In genomic region chr20:6501061-6501460, GRCh38 we compare ENCODE assay signal across 16 cellular contexts.
A peak's percentile ranks its signal among the peaks of the same experiment; 100 is the strongest.
DNase-seq lines count a peak whose midpoint lies in the region; ATAC-seq and TF ChIP-seq lines count a peak whose summit lies in the region.
"Had no signal": no experiment of that assay in that cellular context is flagged by ENCODE, and none has a peak within 500 bp of the region (broad histone marks: within the 10 kb centered on the region; RNA-seq: fewer than 3 reads in every experiment).

No MANE protein-coding gene starts in this region.

- ATAC-seq in IMR-90 (ENCODE audit: low read depth): peak; percentile 75
- ATAC-seq: HCT116, SK-N-SH treated with all-trans-retinoic acid at 6 μM for 48 hours had no signal

- no peak overlapping the region for H2AFZ ChIP-seq in IMR-90 (replicated peaks; ENCODE audit: low read length, poor library complexity)

- H3K36me3 ChIP-seq in IMR-90 (ENCODE audit: control insufficient read depth, insufficient read depth, low read length) (no peaks in the 10 kb centered on the region), brain microvascular endothelial cell (replicated peaks) (no peaks in the 10 kb centered on the region)
- H3K36me3 ChIP-seq: vagina had no signal

- H3K4me2 ChIP-seq in IMR-90 (ENCODE audit: low read depth, low read length): no peak overlapping the region

- H4K91ac ChIP-seq in IMR-90 (ENCODE audit: insufficient read depth, low read depth, low read length): no peak overlapping the region

- H3K18ac ChIP-seq in IMR-90 (ENCODE audit: low read depth, low read length): no peak overlapping the region

- dilution Hi-C loops in IMR-90 (cut with HindIII; ENCODE audit: low sequenced_read_pairs, unreplicated experiment): no loop called here

- CTCF ChIA-PET in AG04450 (lab: Charles Lee) (interaction anchor here (0.6 kb wide), 1 partner anchor 233 kb away, joined by 3 read pairs; no protein-coding TSS in a partner anchor), IMR-90 (lab: Yijun Ruan, JAX) (interaction anchor here (1.7 kb wide), 1 partner anchor 21 kb away, joined by 3 read pairs; no protein-coding TSS in a partner anchor)

- no peak overlapping the region for H2BK5ac ChIP-seq in IMR-90 (ENCODE audit: low read depth, low read length, poor library complexity, severe bottlenecking)

- in situ Hi-C loops in IMR-90 (cut with MboI; ENCODE audit: low sequenced_read_pairs): no loop called here
- in situ Hi-C loops in brain microvascular endothelial cell (cut with HindIII; ENCODE audit: low pct_ligation_motif_present, low sequenced_read_pairs): no loop called here

- H3K27ac Mint-ChIP-seq in HFFc6 (no peak overlapping the region), type B pancreatic cell (no peak overlapping the region)
- H3K27ac Mint-ChIP-seq: activated B cell treated with CpG ODN at 0.5 μM for 24 hours; activated naive CD8-positive, alpha-beta T cell treated with anti-CD3 and anti-CD28 coated beads, Interleukin-2, amount 10 ng/mL, durations not matched to agents 7 days and 5 days; B cell had no signal

- H3K4ac ChIP-seq in IMR-90 (ENCODE audit: low read depth, low read length): no peak overlapping the region

- H2AK9ac ChIP-seq in IMR-90 (replicated peaks; ENCODE audit: low read depth, low read length, poor library complexity): no peak overlapping the region

- H3K4me3 ChIP-seq in AG04450 (ENCODE audit: low read depth, low read length) (no peak overlapping the region), IMR-90 (ENCODE audit: insufficient read depth, low read depth, low read length) (no peak overlapping the region), brain microvascular endothelial cell (ENCODE audit: low read depth, low read length) (no peak overlapping the region)
- H3K4me3 ChIP-seq: vagina had no signal

- no peak for TF ChIP-seq RAD21 in IMR-90 (IDR thresholded peaks at IDR 0.05; ENCODE audit: low read length)

- no peak overlapping the region for H3K9ac ChIP-seq in IMR-90 (ENCODE audit: low read depth, low read length)

- no peak overlapping the region for H4K8ac ChIP-seq in IMR-90 (ENCODE audit: low read depth in 2 of 2, low read length in 2 of 2)

- no peak overlapping the region for H3K56ac ChIP-seq in IMR-90 (ENCODE audit: extremely low read depth, insufficient read depth, low read length)

- no CpG with 5 or more reads among the region's 1 CpG for WGBS in IMR-90 (ENCODE audit: extremely low coverage in 2 of 2, insufficient read length in 1 of 2), 2 experiments

- no peak for TF ChIP-seq POLR2A in IMR-90 (IDR thresholded peaks at IDR 0.05; ENCODE audit: low read depth, low read length)

- H3K27ac ChIP-seq in AG04450 (ENCODE audit: low read depth, low read length): no peak overlapping the region
- no peak overlapping the region for H3K27ac ChIP-seq in IMR-90 (ENCODE audit: insufficient read depth, low read length)
- H3K27ac ChIP-seq in brain microvascular endothelial cell: peak overlapping the region; percentile 21
- H3K27ac ChIP-seq: vagina had no signal

- DNase-seq in AG04450 (ENCODE audit: low read depth, low spot score) (peak; percentile 16), IMR-90 (peak; percentile 86), brain microvascular endothelial cell (peak; percentile 76), hepatic stellate cell (ENCODE audit: low spot score) (peak; percentile 17), GM19238 (ENCODE audit: insufficient read length, low spot score) (no peak), HFFc6 (no peak), NCI-H1930 (lab: John Stamatoyannopoulos, UW) (no peak), type B pancreatic cell (ENCODE audit: extremely low spot score, unreplicated experiment) (no peak)
- DNase-seq: activated B cell treated with CpG ODN at 0.5 μM for 24 hours; activated naive CD8-positive, alpha-beta T cell treated with anti-CD3 and anti-CD28 coated beads, Interleukin-2, amount 10 ng/mL, durations not matched to agents 7 days and 5 days; midbrain; NCI-H2029 treated with DMSO at 0.1 percent for 48 hours had no signal

- no peaks in the 10 kb centered on the region for H3K9me1 ChIP-seq in IMR-90 (ENCODE audit: insufficient read depth, low read length)

- no peak overlapping the region for H4K5ac ChIP-seq in IMR-90 (ENCODE audit: low read depth, low read length)

- POLR2A ChIA-PET in AG04450 (lab: Yijun Ruan, JAX) (no interaction called here), IMR-90 (lab: Charles Lee; ENCODE audit: unreplicated experiment) (no interaction called here)

- H2BK15ac ChIP-seq in IMR-90 (ENCODE audit: low read depth, low read length): no peak overlapping the region

- no TSS peak for BruUV-seq in IMR-90 (replicated peaks; lab: Mats Ljungman, UMichigan)

- no peaks in the 10 kb centered on the region for H3K79me1 ChIP-seq in IMR-90 (ENCODE audit: low read depth in 1 of 2, low read length in 2 of 2)

- no peaks in the 10 kb centered on the region for H3K4me1 ChIP-seq in IMR-90 (ENCODE audit: control insufficient read depth, insufficient read depth, low read length)
- H3K4me1 ChIP-seq: vagina had no signal

- H3K27me3 ChIP-seq in AG04450 (ENCODE audit: control insufficient read depth, insufficient read depth, low read length): no peaks in the 10 kb centered on the region
- no peaks in the 10 kb centered on the region for H3K27me3 ChIP-seq in IMR-90 (ENCODE audit: control insufficient read depth, insufficient read depth, low read length)
- H3K27me3 ChIP-seq in brain microvascular endothelial cell (replicated peaks): no peaks in the 10 kb centered on the region
- H3K27me3 ChIP-seq: vagina had no signal

- no peaks in the 10 kb centered on the region for H3K9me3 ChIP-seq in AG04450 (ENCODE audit: control insufficient read depth, insufficient read depth, low read length)
- no peaks in the 10 kb centered on the region for H3K9me3 ChIP-seq in IMR-90 (ENCODE audit: control insufficient read depth, insufficient read depth, low read length)
- H3K9me3 ChIP-seq: vagina had no signal

- intact Hi-C loops in IMR-90 (cut with micrococcal nuclease): no loop called here

- peak overlapping the region; percentile 51; the same call in 1 of the 2 replicates for H2BK20ac ChIP-seq in IMR-90 (ENCODE audit: low read depth, low read length)

- H3K27me3 Mint-ChIP-seq in HFFc6 (ENCODE audit: insufficient read depth): no peaks in the 10 kb centered on the region
- H3K27me3 Mint-ChIP-seq in type B pancreatic cell: peaks cover 17% of the 10 kb centered on the region
- H3K27me3 Mint-ChIP-seq: activated B cell treated with CpG ODN at 0.5 μM for 24 hours; activated naive CD8-positive, alpha-beta T cell treated with anti-CD3 and anti-CD28 coated beads, Interleukin-2, amount 10 ng/mL, durations not matched to agents 7 days and 5 days; B cell had no signal

- no peak overlapping the region for H2AK5ac ChIP-seq in IMR-90 (ENCODE audit: low read depth, low read length)

- H2BK120ac ChIP-seq in IMR-90 (ENCODE audit: low read depth, low read length): no peak overlapping the region

- no peak overlapping the region for H3K14ac ChIP-seq in IMR-90 (replicated peaks; ENCODE audit: low read depth, low read length)

- peaks cover 39% of the 10 kb centered on the region for H3K9me3 Mint-ChIP-seq in HFFc6
- H3K9me3 Mint-ChIP-seq in type B pancreatic cell: peaks cover 6% of the 10 kb centered on the region

- H3K36me3 Mint-ChIP-seq in HFFc6 (ENCODE audit: low read depth) (no peaks in the 10 kb centered on the region), type B pancreatic cell (no peaks in the 10 kb centered on the region)
- H3K36me3 Mint-ChIP-seq: activated naive CD8-positive, alpha-beta T cell treated with anti-CD3 and anti-CD28 coated beads, Interleukin-2, amount 10 ng/mL, durations not matched to agents 7 days and 5 days had no signal

- H3K4me3 Mint-ChIP-seq in HFFc6 (no peak overlapping the region), type B pancreatic cell (no peak overlapping the region)
- H3K4me3 Mint-ChIP-seq: activated B cell treated with CpG ODN at 0.5 μM for 24 hours; activated naive CD8-positive, alpha-beta T cell treated with anti-CD3 and anti-CD28 coated beads, Interleukin-2, amount 10 ng/mL, durations not matched to agents 7 days and 5 days; B cell had no signal

- TF ChIP-seq CTCF in AG04450 (IDR thresholded peaks at IDR 0.05; ENCODE audit: low read depth, low read length) (no peak), IMR-90 (conservative IDR thresholded peaks at IDR 0.05; ENCODE audit: low read depth, low read length) (no peak), brain microvascular endothelial cell (IDR thresholded peaks at IDR 0.05; ENCODE audit: low read depth, low read length, missing control alignments) (no peak), HFFc6 (IDR thresholded peaks at IDR 0.05) (no peak), type B pancreatic cell (conservative IDR thresholded peaks at IDR 0.05) (no peak)

- H4K20me1 ChIP-seq in IMR-90 (ENCODE audit: insufficient read depth, low read length): no peaks in the 10 kb centered on the region

- H3K4me1 Mint-ChIP-seq in HFFc6 (ENCODE audit: low read depth): no peaks in the 10 kb centered on the region
- H3K4me1 Mint-ChIP-seq in type B pancreatic cell (ENCODE audit: unreplicated experiment): no peaks in the 10 kb centered on the region
- H3K4me1 Mint-ChIP-seq: activated B cell treated with CpG ODN at 0.5 μM for 24 hours; activated naive CD8-positive, alpha-beta T cell treated with anti-CD3 and anti-CD28 coated beads, Interleukin-2, amount 10 ng/mL, durations not matched to agents 7 days and 5 days; B cell had no signal

- H3K23ac ChIP-seq in IMR-90 (ENCODE audit: low read depth, low read length): no peak overlapping the region

TF ChIP-seq in IMR-90, 13 proteins besides CTCF, POLR2A, EP300 and RAD21:
- TF ChIP-seq FOS (IDR thresholded peaks at IDR 0.05; ENCODE audit: low read depth, low read length) (peak; percentile 54; the same call in 1 of the 2 replicates), NFE2L2 (IDR thresholded peaks at IDR 0.05; ENCODE audit: low read depth, low read length) (no peak)

Comparison
In these comparisons a context has a peak if more than half of its experiments do, and no peak if none do; other contexts are left out.
1. DNase-seq: peak in AG04450 (single experiment), IMR-90 (single experiment), brain microvascular endothelial cell (single experiment) and hepatic stellate cell (single experiment); none in GM19238 (single experiment), HFFc6 (single experiment), NCI-H1930 (0 of 2) and type B pancreatic cell (single experiment).